In the genomic region with DNA sequence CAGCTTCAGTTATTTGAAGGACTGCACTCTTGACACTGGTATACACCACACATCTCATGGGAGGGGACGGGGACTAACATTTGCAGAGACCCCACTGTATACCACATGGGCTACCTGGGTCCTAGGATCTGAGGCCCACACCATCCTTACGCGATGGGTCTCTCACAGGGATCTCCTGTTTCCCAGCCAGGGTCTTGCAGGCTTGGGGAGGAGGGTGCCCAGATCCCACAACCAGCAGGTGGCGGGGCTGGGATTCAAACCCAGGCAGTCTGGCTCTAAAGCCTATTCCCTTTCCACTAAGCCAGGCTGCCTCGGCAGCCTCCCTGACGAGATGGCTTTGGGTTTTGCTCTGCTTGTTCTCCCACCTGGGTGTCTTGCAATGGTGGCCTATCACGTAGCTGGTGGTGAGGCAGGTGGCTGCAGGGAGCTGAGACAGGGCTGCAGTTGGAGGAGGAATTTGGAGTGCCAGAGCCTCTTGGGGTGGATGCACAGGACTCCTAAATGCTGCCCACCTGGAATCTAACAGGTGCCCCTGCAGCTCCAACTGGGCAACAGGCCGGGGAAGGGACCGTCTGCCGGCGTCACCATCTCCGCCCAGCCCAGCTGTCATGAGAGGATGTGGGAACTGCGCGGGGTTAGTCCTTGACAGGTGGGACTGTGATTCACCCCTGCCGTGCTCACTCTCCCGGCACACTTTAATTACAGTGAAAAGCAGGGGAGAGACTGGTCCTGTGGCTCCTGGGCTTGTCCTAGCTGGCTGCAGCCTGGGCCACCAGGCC, we compare ENCODE assay signal across 9 cellular contexts.
DNase-seq lines count a peak whose midpoint lies in the region; ATAC-seq, FAIRE-seq and TF ChIP-seq lines count a peak whose summit lies in the region.
"Had no signal": no experiment of that assay in that cellular context is flagged by ENCODE, and none has a peak within 500 bp of the region (broad histone marks: within the 10 kb centered on the region; RNA-seq: fewer than 3 reads in every experiment).

No MANE protein-coding gene starts in this region.

- DNase-seq in A549 (ENCODE audit: low read depth in 1 of 2, low spot score in 1 of 2) (peak; percentile 18 to 77), Daoy (ENCODE audit: low read depth) (peak; percentile 29), NCI-H2227 (lab: John Stamatoyannopoulos, UW; ENCODE audit: unreplicated experiment) (peak; percentile 25), stomach (no peak), uterus (no peak)
- no peak for DNase-seq in stimulated activated naive CD4-positive, alpha-beta T cell (lab: John Stamatoyannopoulos, UW)
- DNase-seq: effector CD8-positive, alpha-beta T cell had no signal

- peak in 1 of 2 experiments; percentile 31; a peak in 2 of 5 replicates for TF ChIP-seq RAD21 in A549 (conservative IDR thresholded peaks at IDR 0.05 in 1 of 2, IDR thresholded peaks at IDR 0.05 in 1 of 2)

- H3K27ac ChIP-seq in A549: no peak overlapping the region
- H3K27ac ChIP-seq in cingulate gyrus (ENCODE audit: low read depth, low read length): peak overlapping the region; percentile 82
- H3K27ac ChIP-seq in stomach: no peak overlapping the region
- no peak overlapping the region for H3K27ac ChIP-seq in uterus

- TF ChIP-seq CTCF in A549 (IDR thresholded peaks at IDR 0.05) (no peak), stomach (IDR thresholded peaks at IDR 0.05) (no peak), uterus (IDR thresholded peaks at IDR 0.05) (no peak)

- CTCF ChIA-PET in A549 (lab: Yijun Ruan, JAX): interaction anchor here (0.7 to 3.9 kb wide), 4 partner anchors 10 to 139 kb away, joined by 3 to 18 read pairs (median 4); no protein-coding TSS in a partner anchor

- no peak overlapping the region for H3K4me2 ChIP-seq in A549

- FAIRE-seq in A549 (lab: Jason Lieb, UNC): no peak

- no peak for TF ChIP-seq EP300 in A549 (IDR thresholded peaks at IDR 0.05)
- TF ChIP-seq EP300 in stomach (IDR thresholded peaks at IDR 0.05): no peak

- ATAC-seq in A549 (peak; percentile 48 to 81), HG03095 (IDR thresholded peaks at IDR 0.05; ENCODE audit: unreplicated experiment) (no peak)

- H3K4me1 ChIP-seq in A549 (peaks cover 9% of the 10 kb centered on the region), stomach (peaks cover 0 to 13% (median 0%) of the 10 kb centered on the region in 4 donors), uterus (peaks cover 0 to 4% of the 10 kb centered on the region in 2 donors)

- WGBS in A549 (ENCODE audit: missing lambda C conversion rate): 47% methylated on average over 7 of the region's 16 CpGs
- 66 to 89% (median 75%) methylated on average over 12 to 16 of the region's 16 CpGs for WGBS in stomach, 5 donors

- no peak for TF ChIP-seq POLR2A in A549 (IDR thresholded peaks at IDR 0.05; ENCODE audit: low read length)
- TF ChIP-seq POLR2A in stomach (IDR thresholded peaks at IDR 0.05): no peak
- TF ChIP-seq POLR2A in uterus (IDR thresholded peaks at IDR 0.05): no peak

- peaks cover 0 to 15% (median 0%) of the 10 kb centered on the region in 3 donors for H3K27me3 ChIP-seq in stomach
- H3K27me3 ChIP-seq in uterus: no peaks in the 10 kb centered on the region

- H3K36me3 ChIP-seq in stomach (no peaks in the 10 kb centered on the region), uterus (no peaks in the 10 kb centered on the region)

- H3K9me3 ChIP-seq in A549 (no peaks in the 10 kb centered on the region), stomach (peaks cover 0 to 14% (median 10%) of the 10 kb centered on the region in 4 donors), uterus (no peaks in the 10 kb centered on the region)

- POLR2A ChIA-PET in A549 (lab: Yijun Ruan, JAX): no interaction called here

- no peak overlapping the region for H3K4me3 ChIP-seq in A549
- H3K4me3 ChIP-seq in stomach: no peak overlapping the region
- H3K4me3 ChIP-seq in uterus: no peak overlapping the region

- intact Hi-C loops in stomach (cut with DNase I; ENCODE audit: low total_unique reads): no loop called here
- intact Hi-C loops in uterus (cut with DNase I; ENCODE audit: low total_unique reads): loop anchor here (10.0 kb wide), 1 partner anchor 389 kb away; no protein-coding TSS in a partner anchor

TF ChIP-seq in A549, 52 proteins besides CTCF, POLR2A, EP300 and RAD21:
- peak; percentile 30; the same call in 1 of the 2 replicates for TF ChIP-seq SREBF2 (IDR thresholded peaks at IDR 0.05)
- TF ChIP-seq EHF (CRISPR knock-in tag; IDR thresholded peaks at IDR 0.05): no peak

Comparison
In these comparisons a context has a peak if more than half of its experiments do, and no peak if none do; other contexts are left out.
1. DNase-seq: peak in A549 (2 of 2), Daoy (single experiment) and NCI-H2227 (single experiment); none in stomach (single experiment), stimulated activated naive CD4-positive, alpha-beta T cell (0 of 6) and uterus (0 of 2).